21 cellular contexts compared by ENCODE assay signal in genomic region chr2:217412299-217412698, GRCh38.
DNase-seq lines count a peak whose midpoint lies in the region; FAIRE-seq and TF ChIP-seq lines count a peak whose summit lies in the region.
"Had no signal": no experiment of that assay in that cellular context is flagged by ENCODE, and none has a peak within 500 bp of the region (broad histone marks: within the 10 kb centered on the region; RNA-seq: fewer than 3 reads in every experiment).

No MANE protein-coding gene starts in this region.

- no peak overlapping the region for H3K4me3 Mint-ChIP-seq in activated CD4-positive, alpha-beta T cell treated with anti-CD3 and anti-CD28 coated beads, Interleukin-2, amount 10 ng/mL, durations not matched to agents 7 days and 5 days
- H3K4me3 Mint-ChIP-seq: activated CD4-positive, alpha-beta T cell treated with anti-CD3 and anti-CD28 coated beads, Interleukin-2, amount 10 ng/mL, durations not matched to agents 24 days and 14 days; central memory CD8-positive, alpha-beta T cell; GM23338; nephron progenitor cell; T-helper 1 cell treated with Interleukin-12 subunit alpha and Interleukin-12 subunit beta and Interleukin-4 antibody, amounts not matched to agents 30 μg/mL and 1 μg/mL, for 36 hours had no signal

- TF ChIP-seq POLR2A in GM12891 (IDR thresholded peaks at IDR 0.05; ENCODE audit: low read depth, low read length): no peak
- TF ChIP-seq POLR2A in stomach (IDR thresholded peaks at IDR 0.05): no peak

- no peak for TF ChIP-seq EP300 in stomach (IDR thresholded peaks at IDR 0.05)

- 0 to 19% methylated on average over 1 of the region's 1 CpG for WGBS in esophagus, 2 donors
- WGBS in stomach, 5 donors: 0 to 47% (median 0%) methylated on average over 1 of the region's 1 CpG

- intact Hi-C loops in stomach (cut with DNase I; ENCODE audit: low total_unique reads): no loop called here

- DNase-seq in GM12891 (ENCODE audit: insufficient read length, low spot score): no peak
- DNase-seq in stomach: no peak
- no peak for DNase-seq in activated CD4-positive, alpha-beta T cell treated with anti-CD3 and anti-CD28 coated beads, Interleukin-2, amount 10 ng/mL, durations not matched to agents 7 days and 5 days
- DNase-seq in SHP77 treated with DMSO at 0.1 percent for 48 hours (lab: John Stamatoyannopoulos, UW): no peak
- DNase-seq in amygdala (lab: John Stamatoyannopoulos, UW): no peak
- no peak for DNase-seq in NCI-H2171 (lab: John Stamatoyannopoulos, UW)
- DNase-seq: activated CD4-positive, alpha-beta T cell treated with anti-CD3 and anti-CD28 coated beads, Interleukin-2, amount 10 ng/mL, durations not matched to agents 24 days and 14 days; activated CD8-positive, alpha-beta memory T cell treated with anti-CD3 and anti-CD28 coated beads, Interleukin-2, amount 50 U/mL, for 4 hours; adrenal gland; GDM1; NCI-H1105; NCI-H524 treated with DMSO at 0.1 percent for 48 hours; nephron progenitor cell; trophoblast cell had no signal

- H3K9me3 Mint-ChIP-seq in activated CD4-positive, alpha-beta T cell treated with anti-CD3 and anti-CD28 coated beads, Interleukin-2, amount 10 ng/mL, durations not matched to agents 7 days and 5 days: no peaks in the 10 kb centered on the region
- H3K9me3 Mint-ChIP-seq: central memory CD8-positive, alpha-beta T cell; GM23338; T-helper 1 cell treated with Interleukin-12 subunit alpha and Interleukin-12 subunit beta and Interleukin-4 antibody, amounts not matched to agents 30 μg/mL and 1 μg/mL, for 36 hours had no signal

- H3K27me3 Mint-ChIP-seq in activated CD4-positive, alpha-beta T cell treated with anti-CD3 and anti-CD28 coated beads, Interleukin-2, amount 10 ng/mL, durations not matched to agents 7 days and 5 days: no peaks in the 10 kb centered on the region
- H3K27me3 Mint-ChIP-seq: central memory CD8-positive, alpha-beta T cell had no signal

- H3K4me1 ChIP-seq in esophagus (ENCODE audit: control insufficient read depth in 2 of 2, insufficient read depth in 2 of 2, low read length in 1 of 2) (no peaks in the 10 kb centered on the region), mucosa of rectum (ENCODE audit: control insufficient read depth in 2 of 2, insufficient read depth in 2 of 2, low read length in 2 of 2) (peaks cover 0 to 2% of the 10 kb centered on the region in 2 donors), stomach (peaks cover 0 to 28% (median 13%) of the 10 kb centered on the region in 4 donors)
- H3K4me1 ChIP-seq: A549 had no signal

- H3K9me3 ChIP-seq in esophagus (ENCODE audit: control insufficient read depth in 2 of 2, insufficient read depth in 1 of 2, low read depth in 1 of 2, low read length in 1 of 2) (no peaks in the 10 kb centered on the region), mucosa of rectum (ENCODE audit: control insufficient read depth in 2 of 2, low read length in 2 of 2) (no peaks in the 10 kb centered on the region), stomach (no peaks in the 10 kb centered on the region)
- H3K9me3 ChIP-seq: A549, adrenal gland had no signal

- TF ChIP-seq CTCF in stomach (IDR thresholded peaks at IDR 0.05): no peak

- H3K4me3 ChIP-seq in esophagus (ENCODE audit: low read depth in 1 of 2, low read length in 2 of 2) (no peak overlapping the region), mucosa of rectum (ENCODE audit: low read length in 2 of 2) (no peak overlapping the region), stomach (no peak overlapping the region)
- H3K4me3 ChIP-seq: A549, adrenal gland, GM23338 had no signal

- FAIRE-seq in GM12891 (lab: Jason Lieb, UNC): peak; percentile 50
- FAIRE-seq: A549, GM19239 had no signal

- POLR2A ChIA-PET in activated CD4-positive, alpha-beta T cell treated with anti-CD3 and anti-CD28 coated beads, Interleukin-2, amount 10 ng/mL, durations not matched to agents 7 days and 5 days (lab: Charles Lee): no interaction called here

- H3K36me3 Mint-ChIP-seq in activated CD4-positive, alpha-beta T cell treated with anti-CD3 and anti-CD28 coated beads, Interleukin-2, amount 10 ng/mL, durations not matched to agents 7 days and 5 days (ENCODE audit: low read depth): no peaks in the 10 kb centered on the region

- H3K4me1 Mint-ChIP-seq in activated CD4-positive, alpha-beta T cell treated with anti-CD3 and anti-CD28 coated beads, Interleukin-2, amount 10 ng/mL, durations not matched to agents 7 days and 5 days: no peaks in the 10 kb centered on the region
- H3K4me1 Mint-ChIP-seq: activated CD4-positive, alpha-beta T cell treated with anti-CD3 and anti-CD28 coated beads, Interleukin-2, amount 10 ng/mL, durations not matched to agents 24 days and 14 days; central memory CD8-positive, alpha-beta T cell; GM23338 had no signal

- no peaks in the 10 kb centered on the region for H3K36me3 ChIP-seq in esophagus (ENCODE audit: control insufficient read depth in 2 of 2, insufficient read depth in 2 of 2, low read length in 1 of 2)
- H3K36me3 ChIP-seq in mucosa of rectum (ENCODE audit: control insufficient read depth in 2 of 2, insufficient read depth in 2 of 2, low read length in 2 of 2): no peaks in the 10 kb centered on the region
- H3K36me3 ChIP-seq in stomach: no peaks in the 10 kb centered on the region
- H3K36me3 ChIP-seq: adrenal gland had no signal

- H3K27ac ChIP-seq in esophagus (ENCODE audit: low read depth in 2 of 2, low read length in 1 of 2) (peak overlapping the region; percentile 21 to 75), mucosa of rectum (ENCODE audit: low read depth in 2 of 2, low read length in 2 of 2) (peak overlapping the region; percentile 12 to 36), stomach (peak overlapping the region in 4 of 5 donors; percentile 45 to 78 (median 60))
- H3K27ac ChIP-seq: A549 had no signal

- CTCF ChIA-PET in activated CD4-positive, alpha-beta T cell treated with anti-CD3 and anti-CD28 coated beads, Interleukin-2, amount 10 ng/mL, durations not matched to agents 7 days and 5 days (lab: Charles Lee): interaction anchor here (1.5 kb wide), 1 partner anchor 16 kb away, joined by 3 read pairs; no protein-coding TSS in a partner anchor

- H3K27ac Mint-ChIP-seq in activated CD4-positive, alpha-beta T cell treated with anti-CD3 and anti-CD28 coated beads, Interleukin-2, amount 10 ng/mL, durations not matched to agents 7 days and 5 days: no peak overlapping the region
- H3K27ac Mint-ChIP-seq: activated CD4-positive, alpha-beta T cell treated with anti-CD3 and anti-CD28 coated beads, Interleukin-2, amount 10 ng/mL, durations not matched to agents 24 days and 14 days; GM23338; nephron progenitor cell; T-helper 1 cell treated with Interleukin-12 subunit alpha and Interleukin-12 subunit beta and Interleukin-4 antibody, amounts not matched to agents 30 μg/mL and 1 μg/mL, for 36 hours had no signal

- H3K27me3 ChIP-seq in esophagus (ENCODE audit: control insufficient read depth in 1 of 2, insufficient read depth in 2 of 2, low read length in 2 of 2) (no peaks in the 10 kb centered on the region), mucosa of rectum (ENCODE audit: control insufficient read depth in 2 of 2, insufficient read depth in 2 of 2, low read length in 2 of 2) (no peaks in the 10 kb centered on the region), stomach (no peaks in the 10 kb centered on the region)
- H3K27me3 ChIP-seq: adrenal gland had no signal

- no peak overlapping the region for H3K9ac ChIP-seq in mucosa of rectum (ENCODE audit: low read depth in 1 of 2, low read length in 2 of 2)

TF ChIP-seq in GM12891, 5 proteins besides CTCF, POLR2A, EP300 and RAD21:
- TF ChIP-seq SPI1 (IDR thresholded peaks at IDR 0.05; ENCODE audit: low read depth, low read length): no peak
- TF ChIP-seq POLR2AphosphoS5 (IDR thresholded peaks at IDR 0.05; ENCODE audit: low read depth, low read length): no peak
- TF ChIP-seq POU2F2 (IDR thresholded peaks at IDR 0.05; ENCODE audit: low read depth, low read length): no peak
- TF ChIP-seq TAF1 (IDR thresholded peaks at IDR 0.05; ENCODE audit: low read depth, low read length): no peak
- no peak for TF ChIP-seq PAX5 (IDR thresholded peaks at IDR 0.05; ENCODE audit: insufficient read depth, low read length, severe bottlenecking)
